In the genomic region with DNA sequence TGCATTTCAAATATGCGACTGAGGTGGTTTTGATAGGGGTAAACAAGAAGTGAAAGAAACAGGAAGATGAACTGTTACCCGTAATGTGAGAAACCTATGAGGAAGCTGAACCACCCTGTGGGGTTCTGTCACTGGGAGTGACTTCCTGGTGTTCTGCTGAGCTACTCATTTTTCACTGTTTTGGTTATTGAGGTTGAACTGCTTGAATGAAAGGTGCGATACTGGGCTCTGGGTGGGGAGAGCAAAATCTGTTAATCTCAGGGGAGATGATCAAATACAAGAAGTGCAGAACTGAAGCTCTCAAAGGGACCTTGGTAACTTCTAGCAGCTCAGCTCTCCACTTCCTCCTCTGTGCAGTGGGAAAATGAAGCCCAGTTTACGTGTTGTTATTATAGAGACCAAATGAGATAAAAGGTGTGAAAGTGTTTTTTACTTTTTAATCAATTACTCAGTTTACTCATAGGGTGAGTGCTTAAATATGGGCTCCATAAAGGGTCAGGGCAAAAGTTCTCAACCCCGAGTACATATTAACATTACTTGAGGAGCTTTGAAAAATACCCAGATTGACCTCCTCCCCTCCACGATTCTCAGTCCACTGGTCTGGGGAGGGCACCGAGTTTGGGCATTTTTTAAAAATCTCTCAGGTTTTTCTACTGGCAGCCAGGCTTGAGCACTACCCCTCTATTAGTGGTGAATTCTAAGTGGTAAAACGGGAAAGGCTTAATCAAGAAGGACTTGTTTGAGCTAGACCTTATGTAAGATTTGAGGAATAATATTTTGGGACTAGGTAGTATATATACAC, we compare ENCODE assay signal across 7 cellular contexts.
DNase-seq lines count a peak whose midpoint lies in the region; ATAC-seq and TF ChIP-seq lines count a peak whose summit lies in the region.

No MANE protein-coding gene starts in this region.

- intact Hi-C loops in PC-9 (cut with micrococcal nuclease; ENCODE audit: unreplicated experiment), result no loop called here

- H3K27ac ChIP-seq in PC-9 (peak overlapping the region; percentile 33; the same call in 1 of the 2 replicates), neuronal stem cell (replicated peaks; ENCODE audit: low read length) (no peak overlapping the region), WERI-Rb-1 (no peak overlapping the region)

- no peaks in the 10 kb centered on the region for H3K27me3 Mint-ChIP-seq in activated naive CD4-positive, alpha-beta T cell treated with anti-CD3 and anti-CD28 coated beads, Interleukin-2, amount 50 U/mL, for 24 hours

- no peak overlapping the region for H3K9ac ChIP-seq in neuronal stem cell (ENCODE audit: low read depth, low read length, poor library complexity)

- DNase-seq in PC-9, result peak in 1 of 2 experiments; percentile 65
- DNase-seq in neuronal stem cell (ENCODE audit: low spot score), result no peak
- no peak for DNase-seq in NCI-H187 (lab: John Stamatoyannopoulos, UW)
- no peak for DNase-seq in WERI-Rb-1

- H3K23ac ChIP-seq in neuronal stem cell (ENCODE audit: low read depth, low read length, poor library complexity), result no peak overlapping the region

- H3K36me3 Mint-ChIP-seq in activated naive CD4-positive, alpha-beta T cell treated with anti-CD3 and anti-CD28 coated beads, Interleukin-2, amount 50 U/mL, for 24 hours, result peaks cover 2% of the 10 kb centered on the region

- no CpG with 5 or more reads among the region's 8 CpGs for WGBS in neuronal stem cell (ENCODE audit: extremely low coverage in 2 of 2, insufficient read length in 2 of 2, insufficient replicate concordance in 1 of 2), 2 donors

- H3K4me3 Mint-ChIP-seq in activated naive CD4-positive, alpha-beta T cell treated with anti-CD3 and anti-CD28 coated beads, Interleukin-2, amount 50 U/mL, for 24 hours, result peak overlapping the region; percentile 72

- H2BK120ac ChIP-seq in neuronal stem cell (ENCODE audit: low read depth, low read length), result no peak overlapping the region

- H3K36me3 ChIP-seq in PC-9 (ENCODE audit: low read depth), result no peaks in the 10 kb centered on the region
- H3K36me3 ChIP-seq in neuronal stem cell (replicated peaks in 1 of 2; ENCODE audit: control insufficient read depth in 2 of 2, insufficient read depth in 2 of 2, low read length in 2 of 2), result no peaks in the 10 kb centered on the region
- H3K36me3 ChIP-seq in WERI-Rb-1, result no peaks in the 10 kb centered on the region

- no peak overlapping the region for H4K8ac ChIP-seq in neuronal stem cell (ENCODE audit: low read depth, low read length)

- BruUV-seq in PC-9 (replicated peaks; lab: Mats Ljungman, UMichigan), result no TSS peak

- no peak overlapping the region for H2BK15ac ChIP-seq in neuronal stem cell (ENCODE audit: low read length)

- H3K27me3 ChIP-seq in PC-9 (ENCODE audit: insufficient read depth, low read depth), result no peaks in the 10 kb centered on the region
- H3K27me3 ChIP-seq in neuronal stem cell (ENCODE audit: control insufficient read depth in 3 of 3, insufficient read depth in 3 of 3, low read depth in 1 of 3, low read length in 3 of 3), result no peaks in the 10 kb centered on the region
- H3K27me3 ChIP-seq in WERI-Rb-1 (ENCODE audit: insufficient read depth, low read depth, severe bottlenecking), result no peaks in the 10 kb centered on the region

- CTCF ChIA-PET in PC-9 (lab: Charles Lee), result interaction anchor here (0.5 to 0.6 kb wide), 2 partner anchors 108 to 364 kb away, joined by 3 to 5 read pairs; no protein-coding TSS in a partner anchor

- H3K9me3 ChIP-seq in PC-9 (ENCODE audit: insufficient read depth, low read depth) (no peaks in the 10 kb centered on the region), neuronal stem cell (replicated peaks in 1 of 2; ENCODE audit: control insufficient read depth in 2 of 2, insufficient read depth in 1 of 2, low read depth in 1 of 2, low read length in 2 of 2) (no peaks in the 10 kb centered on the region), WERI-Rb-1 (ENCODE audit: severe bottlenecking) (no peaks in the 10 kb centered on the region)

- H3K18ac ChIP-seq in neuronal stem cell (ENCODE audit: low read length), result no peak overlapping the region

- no peak overlapping the region for H3K14ac ChIP-seq in neuronal stem cell (ENCODE audit: low read length)

- no peak overlapping the region for H2BK5ac ChIP-seq in neuronal stem cell (ENCODE audit: low read length)

- H3K27ac Mint-ChIP-seq in activated naive CD4-positive, alpha-beta T cell treated with anti-CD3 and anti-CD28 coated beads, Interleukin-2, amount 50 U/mL, for 24 hours, result peak overlapping the region; percentile 93

- no peak overlapping the region for H2BK12ac ChIP-seq in neuronal stem cell (ENCODE audit: low read length)

- no peak overlapping the region for H3K4me3 ChIP-seq in PC-9
- no peak overlapping the region for H3K4me3 ChIP-seq in neuronal stem cell (ENCODE audit: low read length in 2 of 2)
- no peak overlapping the region for H3K4me3 ChIP-seq in WERI-Rb-1 (ENCODE audit: low read depth, low read length)

- H4K20me1 ChIP-seq in PC-9 (ENCODE audit: insufficient read depth), result no peaks in the 10 kb centered on the region

- H2AFZ ChIP-seq in PC-9 (peak overlapping the region; percentile 73), neuronal stem cell (ENCODE audit: low read length) (peak overlapping the region; percentile 37)

- H3K9me3 Mint-ChIP-seq in activated naive CD4-positive, alpha-beta T cell treated with anti-CD3 and anti-CD28 coated beads, Interleukin-2, amount 50 U/mL, for 24 hours, result no peaks in the 10 kb centered on the region

- no peaks in the 10 kb centered on the region for H3K79me1 ChIP-seq in neuronal stem cell (ENCODE audit: low read depth, low read length)

- no peaks in the 10 kb centered on the region; the same call in 1 of the 2 replicates for H3F3A ChIP-seq in PC-9 (ENCODE audit: insufficient read depth, low read depth)

- H3K4me2 ChIP-seq in PC-9 (peak overlapping the region; percentile 34), neuronal stem cell (ENCODE audit: insufficient read depth, low read length, poor library complexity, severe bottlenecking) (no peak overlapping the region)

- POLR2A ChIA-PET in PC-9 (lab: Charles Lee; ENCODE audit: unreplicated experiment), result interaction anchor here (0.6 kb wide), 1 partner anchor 23 kb away, joined by 3 read pairs; no protein-coding TSS in a partner anchor

- H3K79me2 ChIP-seq in PC-9 (ENCODE audit: low read depth), result no peaks in the 10 kb centered on the region

- H3K4me1 ChIP-seq in PC-9 (replicated peaks; ENCODE audit: insufficient read depth) (peaks cover 18% of the 10 kb centered on the region), neuronal stem cell (ENCODE audit: control insufficient read depth in 2 of 2, insufficient read depth in 1 of 2, low read depth in 1 of 2, low read length in 2 of 2) (peaks cover 0 to 4% of the 10 kb centered on the region in 2 donors)

- peak; percentile 90 for ATAC-seq in GM19025 (IDR thresholded peaks at IDR 0.05; ENCODE audit: low read depth, unreplicated experiment)
- peak; percentile 69 for ATAC-seq in HG02973 (IDR thresholded peaks at IDR 0.05; ENCODE audit: unreplicated experiment)

- H2AK5ac ChIP-seq in neuronal stem cell (ENCODE audit: low read depth, low read length), result no peak overlapping the region

- H4K91ac ChIP-seq in neuronal stem cell (ENCODE audit: low read depth, low read length, poor library complexity), result no peak overlapping the region

- peaks cover 86% of the 10 kb centered on the region for H3K4me1 Mint-ChIP-seq in activated naive CD4-positive, alpha-beta T cell treated with anti-CD3 and anti-CD28 coated beads, Interleukin-2, amount 50 U/mL, for 24 hours

- H3K4ac ChIP-seq in neuronal stem cell (ENCODE audit: low read length), result no peak overlapping the region

- H3K9me2 ChIP-seq in PC-9 (ENCODE audit: insufficient read depth), result no peaks in the 10 kb centered on the region

- TF ChIP-seq CTCF in PC-9 (conservative IDR thresholded peaks at IDR 0.05) (no peak), WERI-Rb-1 (IDR thresholded peaks at IDR 0.05; ENCODE audit: low read depth, low read length) (no peak)
